In the genomic region with DNA sequence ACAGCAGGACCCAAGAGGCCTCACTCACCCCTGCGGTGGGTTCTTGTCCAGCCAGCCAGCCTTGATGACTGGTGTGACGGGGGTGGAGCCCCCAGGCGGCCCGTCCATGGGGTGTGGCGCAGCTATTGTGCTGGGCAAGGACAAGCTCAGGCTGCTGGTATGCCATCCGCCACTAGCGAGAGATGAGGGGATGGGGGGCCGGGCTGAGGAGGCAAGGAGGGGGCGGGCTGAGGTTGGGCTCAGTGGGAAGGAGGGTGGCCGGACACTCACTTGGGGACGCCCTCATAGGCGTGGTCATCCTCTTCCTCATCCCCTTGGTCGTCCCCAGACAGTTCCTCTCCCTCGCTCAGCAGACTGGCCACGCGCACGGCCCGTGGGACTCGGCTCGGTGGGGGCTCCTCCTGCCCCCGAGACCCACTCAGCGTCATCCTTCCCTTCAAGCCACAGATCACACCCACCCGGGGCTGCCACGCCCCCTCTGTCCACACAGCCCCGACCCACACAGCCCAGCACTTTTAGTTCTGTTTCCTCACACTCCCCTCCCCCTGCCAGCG, we compare ENCODE assay signal across 2 cellular contexts.
TF ChIP-seq lines count a peak whose summit lies in the region.

No MANE protein-coding gene starts in this region.

TF ChIP-seq in SK-N-SH, 30 proteins besides CTCF, POLR2A, EP300 and RAD21 (continued from another document):
- TF ChIP-seq IRF3 (IDR thresholded peaks at IDR 0.05; ENCODE audit: low read depth, low read length) (no peak), TCF12 (IDR thresholded peaks at IDR 0.05) (no peak)
- TF ChIP-seq, protein P1, sequence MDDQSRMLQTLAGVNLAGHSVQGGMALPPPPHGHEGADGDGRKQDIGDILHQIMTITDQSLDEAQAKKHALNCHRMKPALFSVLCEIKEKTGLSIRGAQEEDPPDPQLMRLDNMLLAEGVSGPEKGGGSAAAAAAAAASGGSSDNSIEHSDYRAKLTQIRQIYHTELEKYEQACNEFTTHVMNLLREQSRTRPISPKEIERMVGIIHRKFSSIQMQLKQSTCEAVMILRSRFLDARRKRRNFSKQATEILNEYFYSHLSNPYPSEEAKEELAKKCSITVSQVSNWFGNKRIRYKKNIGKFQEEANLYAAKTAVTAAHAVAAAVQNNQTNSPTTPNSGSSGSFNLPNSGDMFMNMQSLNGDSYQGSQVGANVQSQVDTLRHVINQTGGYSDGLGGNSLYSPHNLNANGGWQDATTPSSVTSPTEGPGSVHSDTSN (IDR thresholded peaks at IDR 0.05), result no peak

TF ChIP-seq in SK-N-SH treated with all-trans-retinoic acid at 6 μM for 48 hours, 23 proteins besides CTCF, POLR2A, EP300 and RAD21 (continued from another document):
- TF ChIP-seq, protein P2, sequence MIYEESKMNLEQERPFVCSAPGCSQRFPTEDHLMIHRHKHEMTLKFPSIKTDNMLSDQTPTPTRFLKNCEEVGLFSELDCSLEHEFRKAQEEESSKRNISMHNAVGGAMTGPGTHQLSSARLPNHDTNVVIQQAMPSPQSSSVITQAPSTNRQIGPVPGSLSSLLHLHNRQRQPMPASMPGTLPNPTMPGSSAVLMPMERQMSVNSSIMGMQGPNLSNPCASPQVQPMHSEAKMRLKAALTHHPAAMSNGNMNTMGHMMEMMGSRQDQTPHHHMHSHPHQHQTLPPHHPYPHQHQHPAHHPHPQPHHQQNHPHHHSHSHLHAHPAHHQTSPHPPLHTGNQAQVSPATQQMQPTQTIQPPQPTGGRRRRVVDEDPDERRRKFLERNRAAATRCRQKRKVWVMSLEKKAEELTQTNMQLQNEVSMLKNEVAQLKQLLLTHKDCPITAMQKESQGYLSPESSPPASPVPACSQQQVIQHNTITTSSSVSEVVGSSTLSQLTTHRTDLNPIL (CRISPR knock-in tag; IDR thresholded peaks at IDR 0.05; ENCODE audit: low read depth), result no peak
